9 cellular contexts compared by ENCODE assay signal in genomic region chr6:106702046-106702445, GRCh38.
DNase-seq lines count a peak whose midpoint lies in the region; ATAC-seq lines count a peak whose summit lies in the region.
"Had no signal": no experiment of that assay in that cellular context is flagged by ENCODE, and none has a peak within 500 bp of the region (broad histone marks: within the 10 kb centered on the region; RNA-seq: fewer than 3 reads in every experiment).

No MANE protein-coding gene starts in this region.

- peaks cover 3% of the 10 kb centered on the region for H3K4me1 ChIP-seq in endocrine pancreas (ENCODE audit: control insufficient read depth, insufficient read depth, low read length)
- H3K4me1 ChIP-seq in CD4-positive, alpha-beta memory T cell (ENCODE audit: insufficient read depth, low read length) = no peaks in the 10 kb centered on the region
- H3K4me1 ChIP-seq: sigmoid colon had no signal

- CTCF ChIA-PET in CD4-positive, alpha-beta memory T cell (lab: Charles Lee; ENCODE audit: partially characterized antibody) = no interaction called here

- H3K4me3 ChIP-seq in endocrine pancreas (ENCODE audit: control insufficient read depth, insufficient read depth, low read length) = peak overlapping the region; percentile 15
- no peak overlapping the region for H3K4me3 ChIP-seq in CD4-positive, alpha-beta memory T cell (ENCODE audit: low read length in 2 of 2)
- H3K4me3 ChIP-seq: sigmoid colon had no signal

- no peak overlapping the region for H3K4me3 Mint-ChIP-seq in CD4-positive, alpha-beta memory T cell
- no peak overlapping the region for H3K4me3 Mint-ChIP-seq in natural killer cell treated with Interleukin-12 subunit alpha and Interleukin-12 subunit beta and Interleukin-15 and Interleukin-18, amount 100 ng/mL, for 72 hours

- no peaks in the 10 kb centered on the region for H3K27me3 ChIP-seq in endocrine pancreas (ENCODE audit: control insufficient read depth, insufficient read depth, low read length)
- H3K27me3 ChIP-seq in CD4-positive, alpha-beta memory T cell (ENCODE audit: insufficient read depth, low read length) = no peaks in the 10 kb centered on the region
- H3K27me3 ChIP-seq: sigmoid colon had no signal

- no peak overlapping the region for H3K27ac ChIP-seq in CD4-positive, alpha-beta memory T cell (ENCODE audit: low read depth, low read length)
- H3K27ac ChIP-seq: sigmoid colon had no signal

- peaks cover 0 to 2% (median 0%) of the 10 kb centered on the region in 4 donors for H3K4me1 Mint-ChIP-seq in CD4-positive, alpha-beta memory T cell
- no peaks in the 10 kb centered on the region for H3K4me1 Mint-ChIP-seq in natural killer cell treated with Interleukin-12 subunit alpha and Interleukin-12 subunit beta and Interleukin-15 and Interleukin-18, amount 100 ng/mL, for 72 hours (ENCODE audit: low read depth in 2 of 2)

- H3K9ac ChIP-seq in endocrine pancreas (ENCODE audit: control insufficient read depth, insufficient read depth, low read length) = no peak overlapping the region

- no peak for DNase-seq in stimulated activated CD4-positive, alpha-beta T cell treated with anti-CD3 and anti-CD28 coated beads, Interleukin-4, amount 100 ng/mL, for 1 hour
- no peak for DNase-seq in CD4-positive, alpha-beta memory T cell
- DNase-seq in HuH-7 (ENCODE audit: low spot score) = no peak
- DNase-seq in natural killer cell treated with Interleukin-12 subunit alpha and Interleukin-12 subunit beta and Interleukin-15 and Interleukin-18, amount 100 ng/mL, for 72 hours (ENCODE audit: low spot score) = no peak
- DNase-seq: sigmoid colon had no signal

- H3K9me3 ChIP-seq in endocrine pancreas (ENCODE audit: control insufficient read depth, low read length) = no peaks in the 10 kb centered on the region
- H3K9me3 ChIP-seq in CD4-positive, alpha-beta memory T cell (ENCODE audit: control insufficient read depth in 1 of 2, low read length in 2 of 2) = no peaks in the 10 kb centered on the region

- H3K36me3 Mint-ChIP-seq in CD4-positive, alpha-beta memory T cell = no peaks in the 10 kb centered on the region
- H3K36me3 Mint-ChIP-seq in natural killer cell treated with Interleukin-12 subunit alpha and Interleukin-12 subunit beta and Interleukin-15 and Interleukin-18, amount 100 ng/mL, for 72 hours = no peaks in the 10 kb centered on the region

- H3K9me3 Mint-ChIP-seq in CD4-positive, alpha-beta memory T cell = peaks cover 0 to 8% (median 4%) of the 10 kb centered on the region in 8 donors
- H3K9me3 Mint-ChIP-seq in natural killer cell treated with Interleukin-12 subunit alpha and Interleukin-12 subunit beta and Interleukin-15 and Interleukin-18, amount 100 ng/mL, for 72 hours = no peaks in the 10 kb centered on the region

- no peaks in the 10 kb centered on the region for H3K36me3 ChIP-seq in endocrine pancreas (ENCODE audit: control insufficient read depth, insufficient read depth, low read length)
- no peaks in the 10 kb centered on the region for H3K36me3 ChIP-seq in CD4-positive, alpha-beta memory T cell (ENCODE audit: insufficient read depth, low read length)
- H3K36me3 ChIP-seq: sigmoid colon had no signal

- H3K27ac Mint-ChIP-seq in CD4-positive, alpha-beta memory T cell = no peak overlapping the region
- no peak overlapping the region for H3K27ac Mint-ChIP-seq in natural killer cell treated with Interleukin-12 subunit alpha and Interleukin-12 subunit beta and Interleukin-15 and Interleukin-18, amount 100 ng/mL, for 72 hours

- H3K27me3 Mint-ChIP-seq in CD4-positive, alpha-beta memory T cell = peaks cover 12 to 19% of the 10 kb centered on the region in 2 donors
- H3K27me3 Mint-ChIP-seq in natural killer cell treated with Interleukin-12 subunit alpha and Interleukin-12 subunit beta and Interleukin-15 and Interleukin-18, amount 100 ng/mL, for 72 hours = peaks cover 30 to 36% of the 10 kb centered on the region in 2 donors

- intact Hi-C loops in CD4-positive, alpha-beta memory T cell (cut with micrococcal nuclease) = no loop called here

- POLR2A ChIA-PET in CD4-positive, alpha-beta memory T cell (lab: Charles Lee; ENCODE audit: partially characterized antibody) = no interaction called here

- ATAC-seq in GM18508 (IDR thresholded peaks at IDR 0.05; ENCODE audit: insufficient read depth, unreplicated experiment) = peak; percentile 25
- ATAC-seq in GM21529 (IDR thresholded peaks at IDR 0.05; ENCODE audit: unreplicated experiment) = peak; percentile 43
- ATAC-seq in HG03432 (IDR thresholded peaks at IDR 0.05; ENCODE audit: unreplicated experiment) = peak; percentile 41
- no peak for ATAC-seq in natural killer cell treated with Interleukin-12 subunit alpha and Interleukin-12 subunit beta and Interleukin-15 and Interleukin-18, amount 100 ng/mL, for 72 hours

Comparison
In these comparisons a context has a peak if more than half of its experiments do, and no peak if none do; other contexts are left out.
1. ATAC-seq: peak in GM18508 (single experiment), GM21529 (single experiment) and HG03432 (single experiment); none in natural killer cell treated with Interleukin-12 subunit alpha and Interleukin-12 subunit beta and Interleukin-15 and Interleukin-18, amount 100 ng/mL, for 72 hours (0 of 2).